ENCODE assay signal across 1 cellular context in the genomic region with DNA sequence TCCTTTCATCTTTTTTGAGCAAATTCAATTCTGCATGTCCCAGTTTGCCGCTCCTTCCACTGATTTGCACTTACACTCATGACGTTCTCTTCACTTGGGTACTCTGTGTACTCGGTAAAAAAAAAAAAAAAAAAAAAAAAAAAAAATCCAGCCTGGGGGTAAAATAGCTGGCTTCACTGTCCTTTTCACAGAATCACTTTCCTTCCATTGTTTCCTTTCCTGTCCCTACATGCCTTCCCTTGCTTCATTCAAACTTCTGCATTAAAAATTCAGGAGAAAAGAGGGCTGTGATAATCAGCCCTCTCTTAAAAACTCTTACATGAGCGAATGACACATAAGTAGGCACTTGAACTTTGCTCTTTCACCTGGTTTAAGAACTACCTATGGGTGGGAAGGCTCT.
TF ChIP-seq lines count a peak whose summit lies in the region.

No MANE protein-coding gene starts in this region.

TF ChIP-seq in endothelial cell of umbilical vein, 7 proteins besides CTCF, POLR2A, EP300 and RAD21:
- TF ChIP-seq EZH2 (IDR thresholded peaks at IDR 0.05; ENCODE audit: borderline replicate concordance, low read depth, low read length, severe bottlenecking): no peak
- peak; percentile 5 for TF ChIP-seq JUN (IDR thresholded peaks at IDR 0.05; ENCODE audit: borderline replicate concordance, insufficient read depth, insufficient read length, low read depth)
